16 cellular contexts compared by ENCODE assay signal in genomic region chr3:131900891-131901290, GRCh38.
DNase-seq lines count a peak whose midpoint lies in the region; ATAC-seq lines count a peak whose summit lies in the region.
"Had no signal": no experiment of that assay in that cellular context is flagged by ENCODE, and none has a peak within 500 bp of the region (broad histone marks: within the 10 kb centered on the region; RNA-seq: fewer than 3 reads in every experiment).

No MANE protein-coding gene starts in this region.

- ATAC-seq in HG02852 (IDR thresholded peaks at IDR 0.05; ENCODE audit: unreplicated experiment) = no peak
- ATAC-seq: CD8-positive, alpha-beta T cell had no signal

- no peak overlapping the region for H3K4me3 ChIP-seq in SK-N-MC
- H3K4me3 ChIP-seq: BLaER1 treated with 17β-estradiol and CSF1 and Interleukin-3, amounts not matched to agents 10 nM and 100 nM had no signal

- no peaks in the 10 kb centered on the region for H3K9me3 ChIP-seq in SK-N-MC (ENCODE audit: low read depth, low read length)
- H3K9me3 ChIP-seq: BLaER1 treated with 17β-estradiol and CSF1 and Interleukin-3, amounts not matched to agents 10 nM and 100 nM; Caco-2 had no signal

- no peak overlapping the region for H3K9ac ChIP-seq in SK-N-MC (ENCODE audit: insufficient read length)
- H3K9ac ChIP-seq: BLaER1 treated with 17β-estradiol and CSF1 and Interleukin-3, amounts not matched to agents 10 nM and 100 nM had no signal

- peak overlapping the region; percentile 73 for H3K27ac ChIP-seq in SK-N-MC
- H3K27ac ChIP-seq: BLaER1 treated with 17β-estradiol and CSF1 and Interleukin-3, amounts not matched to agents 10 nM and 100 nM; C4-2B had no signal

- peak; percentile 90 for DNase-seq in DMS79 (lab: John Stamatoyannopoulos, UW)
- no peak for DNase-seq in SK-N-MC (ENCODE audit: low read depth, low spot score)
- DNase-seq in renal cortical epithelial cell (ENCODE audit: low read depth) = peak; percentile 6
- DNase-seq in NCI-H82 treated with DMSO at 0.1 percent for 48 hours (lab: John Stamatoyannopoulos, UW; ENCODE audit: unreplicated experiment) = no peak
- no peak for DNase-seq in HCEC 1CT
- DNase-seq in NCI-H1436 treated with DMSO at 0.1 percent for 48 hours (lab: John Stamatoyannopoulos, UW) = no peak
- DNase-seq: 8988T; AML-193; Caco-2; Calu3; CD4-positive, alpha-beta T cell; CD8-positive, alpha-beta T cell; GF-D8 had no signal

- no peaks in the 10 kb centered on the region for H3K36me3 ChIP-seq in SK-N-MC (ENCODE audit: insufficient read depth, low read length)
- H3K36me3 ChIP-seq: BLaER1 treated with 17β-estradiol and CSF1 and Interleukin-3, amounts not matched to agents 10 nM and 100 nM had no signal

Comparison
In these comparisons a context has a peak if more than half of its experiments do, and no peak if none do; other contexts are left out.
1. DNase-seq: peak in DMS79 (single experiment) and renal cortical epithelial cell (single experiment); none in SK-N-MC (single experiment), NCI-H82 treated with DMSO at 0.1 percent for 48 hours (single experiment), HCEC 1CT (single experiment) and NCI-H1436 treated with DMSO at 0.1 percent for 48 hours (single experiment).